14 cellular contexts compared by ENCODE assay signal in genomic region chr5:169006878-169007790, GRCh38.
DNase-seq lines count a peak whose midpoint lies in the region; ATAC-seq and TF ChIP-seq lines count a peak whose summit lies in the region.
"Had no signal": no experiment of that assay in that cellular context is flagged by ENCODE, and none has a peak within 500 bp of the region (broad histone marks: within the 10 kb centered on the region; RNA-seq: fewer than 3 reads in every experiment).

No MANE protein-coding gene starts in this region.

- H2BK120ac ChIP-seq in trophoblast cell (ENCODE audit: insufficient read depth, low read length, poor library complexity), result no peak overlapping the region

- no peak overlapping the region for H3K9ac ChIP-seq in trophoblast cell (ENCODE audit: low read length)
- H3K9ac ChIP-seq: neural progenitor cell had no signal

- H2AK5ac ChIP-seq in trophoblast cell (ENCODE audit: low read length), result peak overlapping the region; percentile 43

- peak overlapping the region; percentile 43 for H2BK5ac ChIP-seq in trophoblast cell (ENCODE audit: low read depth, low read length, poor library complexity)

- peak overlapping the region; percentile 9 for H4K91ac ChIP-seq in trophoblast cell (ENCODE audit: low read depth, low read length)

- H3K4me3 ChIP-seq in Panc1 (ENCODE audit: low read depth in 2 of 2, low read length in 2 of 2) (no peak overlapping the region), trophoblast cell (ENCODE audit: low read depth, low read length) (no peak overlapping the region)
- H3K4me3 ChIP-seq: neural progenitor cell, SJSA1 had no signal

- no peak overlapping the region for H2AFZ ChIP-seq in trophoblast cell (ENCODE audit: insufficient read depth, low read length, poor library complexity)
- H2AFZ ChIP-seq: neural progenitor cell had no signal

- H3K4ac ChIP-seq in trophoblast cell (ENCODE audit: low read depth, low read length), result no peak overlapping the region

- no peak overlapping the region for H3K4me2 ChIP-seq in trophoblast cell (ENCODE audit: low read length)
- H3K4me2 ChIP-seq: neural progenitor cell had no signal

- H3K18ac ChIP-seq in trophoblast cell (ENCODE audit: low read length), result peak overlapping the region; percentile 70

- H3K4me1 ChIP-seq in Panc1 (ENCODE audit: control insufficient read depth, insufficient read depth, low read length) (peaks cover 3% of the 10 kb centered on the region; the same call in 1 of the 2 replicates), trophoblast cell (ENCODE audit: control insufficient read depth in 1 of 2, insufficient read depth in 2 of 2, low read length in 2 of 2) (peaks cover 10% of the 10 kb centered on the region in 2 experiments)

- no peak for TF ChIP-seq CTCF in Panc1 (IDR thresholded peaks at IDR 0.05)

- BruUV-seq in Panc1 (replicated peaks; lab: Mats Ljungman, UMichigan), result no TSS peak

- no peaks in the 10 kb centered on the region for H3K79me2 ChIP-seq in trophoblast cell (ENCODE audit: control insufficient read depth, insufficient read depth, low read length, poor library complexity)

- no peak overlapping the region for H4K12ac ChIP-seq in trophoblast cell (ENCODE audit: low read depth, low read length)

- intact Hi-C loops in Panc1 (cut with micrococcal nuclease; ENCODE audit: unreplicated experiment) (no loop called here), left ventricle myocardium superior (cut with micrococcal nuclease) (loop anchor here (10.0 kb wide), 1 partner anchor 298 kb away; the partner anchor contains the start of gene SLIT3)

- DNase-seq in EL (peak; percentile 16), Panc1 (ENCODE audit: low read depth, low spot score) (no peak), trophoblast cell (peak; percentile 27 to 53), left ventricle myocardium superior (no peak), NCI-H2029 (lab: John Stamatoyannopoulos, UW) (no peak)
- DNase-seq: activated naive CD8-positive, alpha-beta T cell treated with anti-CD3 and anti-CD28 coated beads, Interleukin-2, amount 10 ng/mL, durations not matched to agents 7 days and 5 days; NCI-H1436; NCI-H748 treated with DMSO at 0.1 percent for 48 hours had no signal

- in situ Hi-C loops in Panc1 (cut with HindIII; ENCODE audit: low pct_unique_long_range_greater_than_20kb, low sequenced_read_pairs), result no loop called here

- peak overlapping the region; percentile 32 for H2BK12ac ChIP-seq in trophoblast cell (ENCODE audit: low read length)

- POLR2A ChIA-PET in Panc1 (lab: Charles Lee), result no interaction called here

- H3K9me3 ChIP-seq in Panc1 (ENCODE audit: control insufficient read depth, insufficient read depth, low read depth, low read length) (no peaks in the 10 kb centered on the region), trophoblast cell (ENCODE audit: insufficient read depth, low read depth, low read length) (no peaks in the 10 kb centered on the region)
- H3K9me3 ChIP-seq: SJSA1 had no signal

- H3K79me1 ChIP-seq in trophoblast cell (ENCODE audit: low read length), result no peaks in the 10 kb centered on the region

- H3K27me3 ChIP-seq in Panc1 (ENCODE audit: control insufficient read depth, insufficient read depth, low read length), result no peaks in the 10 kb centered on the region
- no peaks in the 10 kb centered on the region for H3K27me3 ChIP-seq in trophoblast cell (ENCODE audit: insufficient read depth, low read length)
- H3K27me3 ChIP-seq: neural progenitor cell, SJSA1 had no signal

- no peak overlapping the region for H3K27ac ChIP-seq in Panc1 (ENCODE audit: low read length)
- no peak overlapping the region for H3K27ac ChIP-seq in trophoblast cell (ENCODE audit: low read depth, low read length)
- H3K27ac ChIP-seq: neural progenitor cell, SJSA1 had no signal

- no peak overlapping the region for H4K8ac ChIP-seq in trophoblast cell (ENCODE audit: low read depth, low read length)

- WGBS in trophoblast cell (ENCODE audit: extremely low coverage, insufficient coverage, insufficient read length), result no CpG with 5 or more reads among the region's 8 CpGs

- CTCF ChIA-PET in Panc1 (lab: Charles Lee), result no interaction called here

- no peak overlapping the region for H3K14ac ChIP-seq in trophoblast cell (ENCODE audit: low read length)

- no peak overlapping the region for H3K23ac ChIP-seq in trophoblast cell (ENCODE audit: low read length)

- H3K36me3 ChIP-seq in Panc1 (ENCODE audit: control insufficient read depth, insufficient read depth, low read length) (no peaks in the 10 kb centered on the region), trophoblast cell (ENCODE audit: control insufficient read depth in 1 of 2, insufficient read depth in 2 of 2, low read length in 2 of 2) (peaks cover 0 to 1% of the 10 kb centered on the region in 2 experiments)
- H3K36me3 ChIP-seq: neural progenitor cell, SJSA1 had no signal

- peak; percentile 65; the same call in 1 of the 2 replicates for ATAC-seq in Panc1
- peak; percentile 59 for ATAC-seq in esophagus mucosa
- no peak for ATAC-seq in HG02759 (IDR thresholded peaks at IDR 0.05; ENCODE audit: unreplicated experiment)
- ATAC-seq in left ventricle myocardium superior, result no peak
- no peak for ATAC-seq in GM21619 (IDR thresholded peaks at IDR 0.05; ENCODE audit: unreplicated experiment)
- ATAC-seq: left lobe of liver had no signal

Comparison
In these comparisons a context has a peak if more than half of its experiments do, and no peak if none do; other contexts are left out.
1. DNase-seq: peak in EL (single experiment) and trophoblast cell (2 of 2); none in Panc1 (single experiment), left ventricle myocardium superior (single experiment) and NCI-H2029 (single experiment).
2. ATAC-seq: peak in Panc1 (single experiment) and esophagus mucosa (single experiment); none in HG02759 (single experiment), left ventricle myocardium superior (single experiment) and GM21619 (single experiment).